Comparison of ENCODE assay signal across 7 cellular contexts in the genomic region with DNA sequence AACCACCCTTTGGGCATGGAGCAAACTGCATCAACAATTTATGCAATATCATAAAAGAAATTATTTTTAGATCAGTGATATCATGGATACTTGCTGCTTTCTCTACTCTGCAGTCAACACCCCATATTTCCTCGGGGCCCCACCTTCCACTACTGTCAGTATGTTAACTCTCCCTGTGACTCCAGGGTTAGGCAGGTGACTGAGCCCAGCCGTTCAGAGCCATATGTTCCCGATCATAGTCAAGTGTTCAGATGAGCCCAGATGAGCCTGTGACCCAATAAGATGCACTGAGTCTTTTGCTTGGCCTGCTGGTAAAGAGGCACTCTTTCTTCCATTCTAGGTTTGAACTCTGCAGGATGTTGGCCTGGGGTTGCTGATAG. TPM values are rescaled to one million over a fixed set of nuclear protein-coding genes. Genes with fewer than 3 reads are reported as not detected.
DNase-seq lines count a peak whose midpoint lies in the region; ATAC-seq and TF ChIP-seq lines count a peak whose summit lies in the region.
"Not testable (repeated sequence)": the region's sequence is repeated elsewhere in the genome, so short reads cannot be mapped to it uniquely, and the experiment has no call there.

No MANE protein-coding gene starts in this region.

- DNase-seq in Calu3; activated CD8-positive, alpha-beta T cell treated with anti-CD3 and anti-CD28 coated beads for 36 hours; hepatocyte (ENCODE audit: low spot score); neural crest cell (ENCODE audit: low read depth, low spot score); thyroid gland: not testable (repeated sequence)
- DNase-seq in NCI-H82 (lab: John Stamatoyannopoulos, UW), result peak; percentile 23

- H3K9me3 Mint-ChIP-seq in Calu3 (ENCODE audit: low read depth, unreplicated experiment); activated CD8-positive, alpha-beta T cell treated with anti-CD3 and anti-CD28 coated beads for 36 hours; neural crest cell: not testable (repeated sequence)

- not testable (repeated sequence) for H3K4me2 ChIP-seq in hepatocyte

- TF ChIP-seq POLR2A in thyroid gland (IDR thresholded peaks at IDR 0.05), result not testable (repeated sequence)

- peaks cover 39% of the 10 kb centered on the region for H3K4me1 Mint-ChIP-seq in Calu3 (ENCODE audit: low read depth, unreplicated experiment)
- H3K4me1 Mint-ChIP-seq in activated CD8-positive, alpha-beta T cell treated with anti-CD3 and anti-CD28 coated beads for 36 hours (ENCODE audit: low read depth), result not testable (repeated sequence)
- peaks cover 21% of the 10 kb centered on the region for H3K4me1 Mint-ChIP-seq in neural crest cell

- not testable (repeated sequence) for H2AFZ ChIP-seq in hepatocyte

- not testable (repeated sequence) for H3K36me3 ChIP-seq in ectodermal cell (ENCODE audit: control insufficient read depth, insufficient read depth, low read length); hepatocyte (replicated peaks; ENCODE audit: insufficient read depth, low read depth); thyroid gland

- H3K4me3 ChIP-seq in ectodermal cell (ENCODE audit: insufficient read depth, low read depth, low read length); hepatocyte; thyroid gland (replicated peaks in 1 of 3): not testable (repeated sequence)

- not testable (repeated sequence) for TF ChIP-seq CTCF in Calu3 (IDR thresholded peaks at IDR 0.05; ENCODE audit: unreplicated experiment); activated CD8-positive, alpha-beta T cell treated with anti-CD3 and anti-CD28 coated beads for 36 hours (IDR thresholded peaks at IDR 0.05); hepatocyte (IDR thresholded peaks at IDR 0.05; ENCODE audit: poor library complexity); neural crest cell (conservative IDR thresholded peaks at IDR 0.05); thyroid gland (IDR thresholded peaks at IDR 0.05)

- not testable (repeated sequence) for H4K20me1 ChIP-seq in hepatocyte (ENCODE audit: insufficient read depth, poor library complexity, severe bottlenecking)

- CTCF ChIA-PET in Calu3 (lab: Charles Lee); activated CD8-positive, alpha-beta T cell treated with anti-CD3 and anti-CD28 coated beads for 36 hours (lab: Charles Lee): not testable (repeated sequence)

- WGBS in ectodermal cell, 2 experiments, result 96 to 97% methylated on average over 3 of the region's 3 CpGs
- WGBS in hepatocyte (ENCODE audit: low lambda C conversion rate, missing lambda C conversion rate), result 78% methylated on average over 3 of the region's 3 CpGs
- WGBS in thyroid gland, 2 donors, result 79 to 87% methylated on average over 3 of the region's 3 CpGs

- intact Hi-C loops in Calu3 (cut with micrococcal nuclease; ENCODE audit: unreplicated experiment); activated CD8-positive, alpha-beta T cell treated with anti-CD3 and anti-CD28 coated beads for 36 hours (cut with micrococcal nuclease); thyroid gland (cut with DNase I): not testable (repeated sequence)

- H3K4me1 ChIP-seq in ectodermal cell (ENCODE audit: control insufficient read depth, insufficient read depth, low read length), result not testable (repeated sequence)
- H3K4me1 ChIP-seq in hepatocyte (ENCODE audit: insufficient read depth) (peaks cover 31% of the 10 kb centered on the region), thyroid gland (peaks cover 31 to 63% of the 10 kb centered on the region in 2 donors)

- not testable (repeated sequence) for H3K27me3 ChIP-seq in ectodermal cell (ENCODE audit: control insufficient read depth, insufficient read depth, low read length, poor library complexity, severe bottlenecking); hepatocyte; thyroid gland

- H3K27ac ChIP-seq in ectodermal cell (ENCODE audit: insufficient read depth, low read depth, low read length, poor library complexity, severe bottlenecking) (peak overlapping the region; percentile 55), hepatocyte (peak overlapping the region; percentile 91), thyroid gland (peak overlapping the region; percentile 40 to 80 (median 63))

- peak; percentile 34 for ATAC-seq in activated CD8-positive, alpha-beta T cell treated with anti-CD3 and anti-CD28 coated beads for 36 hours

- not testable (repeated sequence) for H3K27me3 Mint-ChIP-seq in Calu3 (ENCODE audit: unreplicated experiment); activated CD8-positive, alpha-beta T cell treated with anti-CD3 and anti-CD28 coated beads for 36 hours; neural crest cell (ENCODE audit: low read depth)

- peaks cover 15% of the 10 kb centered on the region for H3K36me3 Mint-ChIP-seq in Calu3 (ENCODE audit: insufficient read depth, unreplicated experiment)
- not testable (repeated sequence) for H3K36me3 Mint-ChIP-seq in activated CD8-positive, alpha-beta T cell treated with anti-CD3 and anti-CD28 coated beads for 36 hours (ENCODE audit: low read depth); neural crest cell (ENCODE audit: low read depth)

- H3K9me3 ChIP-seq in ectodermal cell (ENCODE audit: control insufficient read depth, low read length); hepatocyte (ENCODE audit: low read depth); thyroid gland: not testable (repeated sequence)

- POLR2A ChIA-PET in activated CD8-positive, alpha-beta T cell treated with anti-CD3 and anti-CD28 coated beads for 36 hours (lab: Charles Lee), result interaction anchor here (0.6 kb wide), 1 partner anchor 32 kb away, joined by 3 read pairs; no protein-coding TSS in a partner anchor

- H3K4me3 Mint-ChIP-seq in Calu3 (ENCODE audit: low read depth, unreplicated experiment); activated CD8-positive, alpha-beta T cell treated with anti-CD3 and anti-CD28 coated beads for 36 hours: not testable (repeated sequence)
- H3K4me3 Mint-ChIP-seq in neural crest cell, result peak overlapping the region; percentile 6

- not testable (repeated sequence) for H3K79me2 ChIP-seq in hepatocyte

- BruUV-seq in Calu3 (replicated peaks; lab: Mats Ljungman, UMichigan), result not testable (repeated sequence)

- H3K9me2 ChIP-seq in hepatocyte (replicated peaks; ENCODE audit: insufficient read depth), result not testable (repeated sequence)

- H3K27ac Mint-ChIP-seq in Calu3 (ENCODE audit: unreplicated experiment) (peak overlapping the region; percentile 24), neural crest cell (ENCODE audit: unreplicated experiment) (peak overlapping the region; percentile 90)
- not testable (repeated sequence) for H3K27ac Mint-ChIP-seq in activated CD8-positive, alpha-beta T cell treated with anti-CD3 and anti-CD28 coated beads for 36 hours

RNA-seq across cellular contexts. Expression of a gene that starts 32.0 kb away (rescaled TPM):
- 145 and 169 TPM in 2 replicates for total RNA-seq in Calu3 (2022)
- total RNA-seq in activated CD8-positive, alpha-beta T cell treated with anti-CD3 and anti-CD28 coated beads for 36 hours, result 10 to 100 TPM; 79.1 to 79.5 TPM
- 41.1 TPM for polyA plus RNA-seq in ectodermal cell (2013, experiment 1 of 4)
- 58.3 TPM for polyA plus RNA-seq in ectodermal cell (2013, experiment 2 of 4)
- polyA plus RNA-seq in ectodermal cell (2013, experiment 3 of 4), result 35.9 TPM
- polyA plus RNA-seq in ectodermal cell (2013, experiment 4 of 4), result 47.1 TPM
- 80.9 and 82.8 TPM in 2 replicates for total RNA-seq in hepatocyte
- polyA plus RNA-seq in hepatocyte, result 55.6 and 61.0 TPM in 2 replicates
- total RNA-seq in neural crest cell, result 79.9 and 81.3 TPM in 2 replicates
- total RNA-seq in thyroid gland, result 100 to 1,000 TPM; 189 to 405 (median 244) TPM
